10 cellular contexts compared by ENCODE assay signal in genomic region chr5:80516826-80517225, GRCh38. TPM values are rescaled to one million over a fixed set of nuclear protein-coding genes. Genes with fewer than 3 reads are reported as not detected.
A peak's percentile ranks its signal among the peaks of the same experiment; 100 is the strongest.
DNase-seq lines count a peak whose midpoint lies in the region; ATAC-seq and TF ChIP-seq lines count a peak whose summit lies in the region.
"Had no signal": no experiment of that assay in that cellular context is flagged by ENCODE, and none has a peak within 500 bp of the region (broad histone marks: within the 10 kb centered on the region; RNA-seq: fewer than 3 reads in every experiment).

No MANE protein-coding gene starts in this region.

- no peak overlapping the region for H3K27ac ChIP-seq in dorsolateral prefrontal cortex

- intact Hi-C loops in dorsolateral prefrontal cortex (cut with DNase I) = no loop called here

- peak; percentile 54 for ATAC-seq in GM18907 (IDR thresholded peaks at IDR 0.05; ENCODE audit: unreplicated experiment)
- peak; percentile 96 for ATAC-seq in SK-N-SH treated with all-trans-retinoic acid at 6 μM for 48 hours
- no peak for ATAC-seq in GM19351 (IDR thresholded peaks at IDR 0.05; ENCODE audit: unreplicated experiment)

- TF ChIP-seq CTCF in AG09319 (IDR thresholded peaks at IDR 0.05; ENCODE audit: low read depth, low read length) (no peak), dorsolateral prefrontal cortex (IDR thresholded peaks at IDR 0.05 in 54 of 56, conservative IDR thresholded peaks at IDR 0.05 in 2 of 56; ENCODE audit: low read depth in 1 of 56, partially characterized antibody in 56 of 56) (no peak)

- peak; percentile 10 for DNase-seq in AG09319 (ENCODE audit: extremely low read depth, low read depth)
- DNase-seq in islet precursor cell = peak; percentile 53
- no peak for DNase-seq in effector CD4-positive, alpha-beta T cell
- no peak for DNase-seq in dorsolateral prefrontal cortex
- no peak for DNase-seq in NOMO-1 (lab: John Stamatoyannopoulos, UW; ENCODE audit: unreplicated experiment in 2 of 2)
- DNase-seq: NCI-H2029, T-helper 9 cell had no signal

- H3K4me3 ChIP-seq in dorsolateral prefrontal cortex = no peak overlapping the region

- H3K27me3 ChIP-seq in dorsolateral prefrontal cortex = no peaks in the 10 kb centered on the region

TF ChIP-seq in SK-N-SH treated with all-trans-retinoic acid at 6 μM for 48 hours, 23 proteins besides CTCF, POLR2A, EP300 and RAD21:
- TF ChIP-seq PATZ1 (CRISPR knock-in tag; IDR thresholded peaks at IDR 0.05; ENCODE audit: borderline replicate concordance) (no peak), TSHZ2 (CRISPR knock-in tag; IDR thresholded peaks at IDR 0.05) (no peak), ZFP30 (CRISPR knock-in tag; IDR thresholded peaks at IDR 0.05) (no peak), ARNTL (CRISPR knock-in tag; IDR thresholded peaks at IDR 0.05; ENCODE audit: borderline replicate concordance, low read depth) (no peak), PPARA (CRISPR knock-in tag; IDR thresholded peaks at IDR 0.05; ENCODE audit: borderline replicate concordance) (no peak), ZC3H10 (CRISPR knock-in tag; IDR thresholded peaks at IDR 0.05) (no peak), RARB (CRISPR knock-in tag; IDR thresholded peaks at IDR 0.05) (no peak), ZNF565 (CRISPR knock-in tag; conservative IDR thresholded peaks at IDR 0.05; ENCODE audit: low read depth) (no peak), TCF4 (CRISPR knock-in tag; IDR thresholded peaks at IDR 0.05; ENCODE audit: borderline replicate concordance) (no peak), ESRRG (CRISPR knock-in tag; IDR thresholded peaks at IDR 0.05) (no peak), GLIS3 (CRISPR knock-in tag; IDR thresholded peaks at IDR 0.05) (no peak), CREB5 (CRISPR knock-in tag; IDR thresholded peaks at IDR 0.05; ENCODE audit: low read depth) (no peak), ZFP3 (CRISPR knock-in tag; IDR thresholded peaks at IDR 0.05) (no peak), CSDC2 (CRISPR knock-in tag; IDR thresholded peaks at IDR 0.05) (no peak)
TF ChIP-seq in SK-N-SH treated with all-trans-retinoic acid at 6 μM for 48 hours: peak in this region for 0.

RNA-seq across cellular contexts. Expression of gene FAM151B, which starts 28.9 kb away (rescaled TPM):
- total RNA-seq in dorsolateral prefrontal cortex = 10 to 100 TPM in 4 of 120 experiments, 1 to 10 TPM in 116; 2.8 to 11.6 (median 6.4) TPM

RNA-seq across cellular contexts. Expression of gene ANKRD34B, which starts 53.3 kb away (rescaled TPM):
- 1 to 10 TPM in 10 of 120 experiments, under 1 TPM in 110; 0.11 to 1.9 (median 0.55) TPM for total RNA-seq in dorsolateral prefrontal cortex

Comparison
In these comparisons a context has a peak if more than half of its experiments do, and no peak if none do; other contexts are left out.
1. DNase-seq: peak in AG09319 (single experiment) and islet precursor cell (single experiment); none in effector CD4-positive, alpha-beta T cell (single experiment), dorsolateral prefrontal cortex (0 of 10) and NOMO-1 (0 of 2).